ENCODE assay signal across 9 cellular contexts in the genomic region with DNA sequence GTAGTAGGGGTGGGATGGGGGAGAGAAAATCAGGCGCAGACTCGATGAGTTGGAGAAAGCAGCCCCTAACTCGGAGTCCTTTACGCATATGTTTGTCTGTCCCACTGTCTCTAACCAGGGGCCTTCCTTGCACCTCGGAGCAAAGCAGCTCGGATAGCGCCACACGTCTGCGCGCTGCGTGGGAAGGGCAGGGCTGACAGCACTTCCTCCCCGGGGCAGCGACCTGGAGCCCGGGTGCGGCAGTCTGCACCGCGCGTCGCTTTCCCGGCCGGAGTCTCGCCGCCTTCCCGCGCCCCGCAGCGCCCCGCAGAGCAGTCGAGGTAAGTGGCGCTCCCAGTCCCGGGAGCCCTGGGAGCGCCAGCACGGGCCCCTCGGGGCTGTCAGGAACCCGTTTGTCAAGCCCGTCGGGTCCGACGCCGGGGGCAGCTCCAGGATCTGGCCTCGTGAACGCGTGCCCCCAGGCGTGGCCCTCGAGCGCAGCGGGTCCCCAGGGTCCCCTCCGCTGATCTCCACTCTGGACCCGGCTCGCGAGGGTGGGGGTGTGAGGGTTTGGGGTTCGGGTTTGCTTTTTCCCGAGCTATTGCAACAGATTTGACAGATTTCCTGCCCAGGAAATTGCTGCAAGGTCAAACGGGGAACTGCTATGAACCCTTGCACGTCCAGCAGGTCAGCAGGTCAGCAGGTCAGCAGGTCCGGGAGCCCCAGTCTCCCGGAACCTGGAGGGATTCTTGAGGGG. TPM values are rescaled to one million over a fixed set of nuclear protein-coding genes. Genes with fewer than 3 reads are reported as not detected.
DNase-seq lines count a peak whose midpoint lies in the region; ATAC-seq and TF ChIP-seq lines count a peak whose summit lies in the region.
"Had no signal": no experiment of that assay in that cellular context is flagged by ENCODE, and none has a peak within 500 bp of the region (broad histone marks: within the 10 kb centered on the region; RNA-seq: fewer than 3 reads in every experiment).

No MANE protein-coding gene starts in this region.

- intact Hi-C loops in left lung (cut with DNase I) = no loop called here

- TF ChIP-seq CTCF in astrocyte of the cerebellum (IDR thresholded peaks at IDR 0.05; ENCODE audit: low read depth, low read length, missing control alignments) (no peak), left lung (IDR thresholded peaks at IDR 0.05) (no peak)

- H3K27ac ChIP-seq in left lung = peak overlapping the region; percentile 59 to 97

- in situ Hi-C loops in astrocyte of the cerebellum (cut with HindIII; ENCODE audit: low sequenced_read_pairs) = no loop called here

- peaks cover 0 to 45% of the 10 kb centered on the region in 2 donors for H3K4me1 ChIP-seq in left lung

- H3K27me3 ChIP-seq in left lung = peaks cover 0 to 16% of the 10 kb centered on the region in 2 donors

- DNase-seq in T-helper 22 cell (ENCODE audit: low read depth) (peak; percentile 46), astrocyte of the cerebellum (ENCODE audit: low read depth) (no peak), left lung (peak; percentile 74 to 92), NCI-H2227 (lab: John Stamatoyannopoulos, UW; ENCODE audit: unreplicated experiment) (no peak), NCI-H2081 treated with DMSO at 0.1 percent for 48 hours (lab: John Stamatoyannopoulos, UW) (no peak)
- peak; percentile 58 to 62 for DNase-seq in stimulated activated CD8-positive, alpha-beta memory T cell treated with anti-CD3 and anti-CD28 coated beads, Interleukin-2, amount 100 ng/mL, for 48 hours (ENCODE audit: low read depth in 2 of 2)

- ATAC-seq in GM18511 (IDR thresholded peaks at IDR 0.05; ENCODE audit: unreplicated experiment) = peak; percentile 65
- ATAC-seq in HG02981 (IDR thresholded peaks at IDR 0.05; ENCODE audit: unreplicated experiment) = peak; percentile 46
- peak; percentile 81 for ATAC-seq in left lung

- no peaks in the 10 kb centered on the region for H3K36me3 ChIP-seq in left lung

- H3K9me3 ChIP-seq in left lung = no peaks in the 10 kb centered on the region

- H3K4me3 ChIP-seq in astrocyte of the cerebellum (ENCODE audit: low read depth, low read length) (peak overlapping the region; percentile 16), left lung (peak overlapping the region; percentile 38 to 60)

RNA-seq across cellular contexts. Expression of a gene that starts 0.6 kb away (rescaled TPM):
- total RNA-seq in left lung = 10 to 100 TPM; 14.3 to 50.0 TPM
- total RNA-seq: SK-MEL-5 had no signal

Comparison
In these comparisons a context has a peak if more than half of its experiments do, and no peak if none do; other contexts are left out.
1. DNase-seq: peak in T-helper 22 cell (single experiment), left lung (2 of 2) and stimulated activated CD8-positive, alpha-beta memory T cell treated with anti-CD3 and anti-CD28 coated beads, Interleukin-2, amount 100 ng/mL, for 48 hours (2 of 2); none in astrocyte of the cerebellum (single experiment), NCI-H2227 (single experiment) and NCI-H2081 treated with DMSO at 0.1 percent for 48 hours (single experiment).
2. Peak in every context shown above with its lines, with median percentiles within 50 percentile points of each other: ATAC-seq.